ENCODE assay signal across 8 cellular contexts in genomic region chr22:40855960-40856512, GRCh38. TPM values are rescaled to one million over a fixed set of nuclear protein-coding genes. Genes with fewer than 3 reads are reported as not detected.
DNase-seq lines count a peak whose midpoint lies in the region; ATAC-seq and TF ChIP-seq lines count a peak whose summit lies in the region.

No MANE protein-coding gene starts in this region.

- H3K79me2 ChIP-seq in smooth muscle cell (ENCODE audit: low read depth): peaks cover 91% of the 10 kb centered on the region

- DNase-seq in RPMI7951 (ENCODE audit: low read depth) (peak; percentile 23), islet precursor cell (peak; percentile 68), smooth muscle cell (lab: John Stamatoyannopoulos, UW; ENCODE audit: unreplicated experiment) (no peak), NCI-H1048 (lab: John Stamatoyannopoulos, UW) (no peak)
- peak; percentile 31 for DNase-seq in central memory CD4-positive, alpha-beta T cell

- peaks cover 42% of the 10 kb centered on the region for H3K4me1 ChIP-seq in smooth muscle cell (ENCODE audit: low read depth)

- H3K4me3 ChIP-seq in smooth muscle cell: peak overlapping the region; percentile 91

- no peaks in the 10 kb centered on the region for H3K9me3 ChIP-seq in smooth muscle cell (replicated peaks; ENCODE audit: low read depth)

- H3K4me2 ChIP-seq in smooth muscle cell: peak overlapping the region; percentile 89

- no peaks in the 10 kb centered on the region for H3F3A ChIP-seq in smooth muscle cell (ENCODE audit: low read depth)

- H3K36me3 ChIP-seq in smooth muscle cell (ENCODE audit: low read depth): no peaks in the 10 kb centered on the region

- peak overlapping the region; percentile 99 for H3K9ac ChIP-seq in smooth muscle cell (ENCODE audit: low read depth)

- ATAC-seq in GM18520 (IDR thresholded peaks at IDR 0.05; ENCODE audit: unreplicated experiment) (peak; percentile 4), HG03066 (IDR thresholded peaks at IDR 0.05; ENCODE audit: low read depth, unreplicated experiment) (peak; percentile 26)

- peak overlapping the region; percentile 86 for H2AFZ ChIP-seq in smooth muscle cell (ENCODE audit: low read depth)

- under 1% methylated on average over 23 of the region's 29 CpGs for WGBS in smooth muscle cell (ENCODE audit: low lambda C conversion rate)

- H3K27ac ChIP-seq in C4-2B (peak overlapping the region; percentile 91), smooth muscle cell (ENCODE audit: low read depth) (peak overlapping the region; percentile 98)

- peaks cover 38% of the 10 kb centered on the region for H4K20me1 ChIP-seq in smooth muscle cell (ENCODE audit: low read depth)

- no peaks in the 10 kb centered on the region for H3K27me3 ChIP-seq in smooth muscle cell (ENCODE audit: low read depth)

- TF ChIP-seq CTCF in C4-2B (conservative IDR thresholded peaks at IDR 0.05): no peak
- no peak for TF ChIP-seq CTCF in smooth muscle cell (IDR thresholded peaks at IDR 0.05; ENCODE audit: borderline replicate concordance, insufficient read depth, poor library complexity, severe bottlenecking)

RNA-seq across cellular contexts. Expression of gene ST13, which starts 0.4 kb away (rescaled TPM):
- total RNA-seq in RPMI7951 (2014; rRNA removed; shearing (Covaris generic)): 122 and 140 TPM in 2 replicates
- total RNA-seq in smooth muscle cell: 118 and 128 TPM in 2 replicates
- 129 and 146 TPM in 2 replicates for polyA plus RNA-seq in smooth muscle cell

RNA-seq across cellular contexts. Expression of gene XPNPEP3, which starts 0.9 kb away (rescaled TPM):
- total RNA-seq in RPMI7951 (2014; rRNA removed; shearing (Covaris generic)): 7.9 and 10.8 TPM in 2 replicates
- 9.8 and 12.3 TPM in 2 replicates for total RNA-seq in smooth muscle cell
- 3.9 and 5.3 TPM in 2 replicates for polyA plus RNA-seq in smooth muscle cell

RNA-seq across cellular contexts. Expression of gene DNAJB7, which starts 5.9 kb away (rescaled TPM):
- total RNA-seq in RPMI7951 (2014; rRNA removed; shearing (Covaris generic)): not detected in 2 replicates
- total RNA-seq in smooth muscle cell: not detected in 2 replicates
- 0.26 TPM in 1 of 2 replicates, not detected in the other for polyA plus RNA-seq in smooth muscle cell

RNA-seq across cellular contexts. Expression of gene SLC25A17, which starts 36.9 kb away (rescaled TPM):
- 24.4 and 30.0 TPM in 2 replicates for total RNA-seq in RPMI7951 (2014; rRNA removed; shearing (Covaris generic))
- 28.9 and 29.1 TPM in 2 replicates for total RNA-seq in smooth muscle cell
- 29.0 and 31.5 TPM in 2 replicates for polyA plus RNA-seq in smooth muscle cell

Comparison
In these comparisons a context has a peak if more than half of its experiments do, and no peak if none do; other contexts are left out.
1. DNase-seq: peak in RPMI7951 (single experiment), central memory CD4-positive, alpha-beta T cell (single experiment) and islet precursor cell (single experiment); none in smooth muscle cell (single experiment) and NCI-H1048 (single experiment).